In the genomic region with DNA sequence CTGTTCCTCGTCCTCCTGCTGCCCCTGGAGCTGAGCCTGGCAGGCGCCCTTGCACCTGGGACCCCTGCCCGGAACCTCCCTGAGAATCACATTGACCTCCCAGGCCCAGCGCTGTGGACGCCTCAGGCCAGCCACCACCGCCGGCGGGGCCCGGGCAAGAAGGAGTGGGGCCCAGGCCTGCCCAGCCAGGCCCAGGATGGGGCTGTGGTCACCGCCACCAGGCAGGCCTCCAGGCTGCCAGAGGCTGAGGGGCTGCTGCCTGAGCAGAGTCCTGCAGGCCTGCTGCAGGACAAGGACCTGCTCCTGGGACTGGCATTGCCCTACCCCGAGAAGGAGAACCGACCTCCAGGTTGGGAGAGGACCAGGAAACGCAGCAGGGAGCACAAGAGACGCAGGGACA, we compare ENCODE assay signal across 17 cellular contexts. TPM values are rescaled to one million over a fixed set of nuclear protein-coding genes. Genes with fewer than 3 reads are reported as not detected.
DNase-seq lines count a peak whose midpoint lies in the region; ATAC-seq, FAIRE-seq and TF ChIP-seq lines count a peak whose summit lies in the region.
"Had no signal": no experiment of that assay in that cellular context is flagged by ENCODE, and none has a peak within 500 bp of the region (broad histone marks: within the 10 kb centered on the region; RNA-seq: fewer than 3 reads in every experiment).

No MANE protein-coding gene starts in this region.

- H3K79me2 ChIP-seq in H1 (ENCODE audit: control insufficient read depth in 1 of 2, insufficient read depth in 2 of 2, low read length in 2 of 2) = peaks cover 6 to 8% of the 10 kb centered on the region in 2 experiments; a peak in 2 of 4 replicates

- H3K23me2 ChIP-seq in H1 (ENCODE audit: low read depth, low read length) = peaks cover 6% of the 10 kb centered on the region

- H3K27me3 ChIP-seq in BLaER1 = no peaks in the 10 kb centered on the region
- no peaks in the 10 kb centered on the region for H3K27me3 ChIP-seq in NT2/D1 (ENCODE audit: insufficient read depth, insufficient read length)
- no peaks in the 10 kb centered on the region; a peak in 1 of 7 replicates for H3K27me3 ChIP-seq in H1 (replicated peaks in 1 of 4; ENCODE audit: control insufficient read depth in 3 of 4, extremely low read depth in 1 of 4, insufficient read depth in 3 of 4, low read length in 3 of 4)
- H3K27me3 ChIP-seq: BE2C had no signal

- no peak overlapping the region for H3K9ac ChIP-seq in BLaER1
- H3K9ac ChIP-seq in NT2/D1 (ENCODE audit: insufficient read length, low read depth) = peak overlapping the region; percentile 26
- no peak overlapping the region for H3K9ac ChIP-seq in H1 (replicated peaks in 1 of 4; ENCODE audit: extremely low read depth in 1 of 4, low read depth in 3 of 4, low read length in 3 of 4)
- H3K9ac ChIP-seq: GM23248 had no signal

- H3K36me3 ChIP-seq in BLaER1 (peaks cover 57% of the 10 kb centered on the region), NT2/D1 (ENCODE audit: insufficient read depth, insufficient read length, low read length) (peaks cover 13% of the 10 kb centered on the region), H1 (ENCODE audit: control insufficient read depth in 2 of 4, insufficient read depth in 4 of 4, low read length in 3 of 4) (peaks cover 0 to 6% (median 0%) of the 10 kb centered on the region in 4 experiments; a peak in 2 of 8 replicates)
- H3K36me3 ChIP-seq: BE2C had no signal

- TF ChIP-seq CTCF in H1 (IDR thresholded peaks at IDR 0.05; ENCODE audit: control extremely low read depth in 1 of 3, insufficient read depth in 1 of 3, low read depth in 1 of 3, low read length in 3 of 3) = no peak

- peaks cover 9% of the 10 kb centered on the region for H3K79me1 ChIP-seq in H1 (ENCODE audit: low read depth, low read length)

- no peak for ATAC-seq in GM21515 (IDR thresholded peaks at IDR 0.05; ENCODE audit: unreplicated experiment)
- ATAC-seq in Right ventricle myocardium superior (ENCODE audit: poor library complexity) = no peak
- ATAC-seq: CD8-positive, alpha-beta T cell; HepG2 had no signal

- H4K20me1 ChIP-seq in BLaER1 (peaks cover 90% of the 10 kb centered on the region), H1 (replicated peaks in 1 of 2; ENCODE audit: control insufficient read depth in 1 of 2, insufficient read depth in 2 of 2, low read length in 2 of 2) (peaks cover 0 to 7% of the 10 kb centered on the region in 2 experiments)

- H2BK20ac ChIP-seq in H1 (ENCODE audit: low read length) = peak overlapping the region; percentile 90; the same call in 1 of the 2 replicates

- TF ChIP-seq EP300 in H1 (IDR thresholded peaks at IDR 0.05; ENCODE audit: borderline replicate concordance in 1 of 2, low read depth in 2 of 2, low read length in 2 of 2) = no peak

- no peak overlapping the region for H2AFZ ChIP-seq in H1 (ENCODE audit: low read length)
- H2AFZ ChIP-seq: GM23248 had no signal

- H2BK12ac ChIP-seq in H1 (ENCODE audit: low read depth, low read length) = peak overlapping the region; percentile 87; the same call in 1 of the 2 replicates

- H3K4me1 ChIP-seq in BLaER1 (peaks cover 78% of the 10 kb centered on the region), NT2/D1 (ENCODE audit: insufficient read depth, insufficient read length) (peaks cover 26% of the 10 kb centered on the region), H1 (replicated peaks in 1 of 4; ENCODE audit: control insufficient read depth in 3 of 4, insufficient read depth in 4 of 4, low read length in 3 of 4) (peaks cover 7 to 42% (median 27%) of the 10 kb centered on the region in 4 experiments)

- H3K27ac ChIP-seq in BLaER1 (peak overlapping the region; percentile 56), H1 (ENCODE audit: low read depth, low read length) (no peak overlapping the region)
- H3K27ac ChIP-seq: GM23248 had no signal

- peak overlapping the region; percentile 88 for H3K4ac ChIP-seq in H1 (replicated peaks; ENCODE audit: insufficient read length, low read depth, low read length)

- no peak for TF ChIP-seq RAD21 in H1 (IDR thresholded peaks at IDR 0.05 in 1 of 2, conservative IDR thresholded peaks at IDR 0.05 in 1 of 2; ENCODE audit: low read depth in 2 of 2, low read length in 2 of 2)

- CTCF ChIA-PET in H1 (lab: Charles Lee; ENCODE audit: partially characterized antibody) = interaction anchor here (1.2 to 11.1 kb wide), 8 partner anchors 10 to 63 kb away, joined by 3 to 266 read pairs (median 38); partner anchors contain the start of genes DRAXIN, FBXO6 and MAD2L2

- peak overlapping the region; percentile 81 for H4K91ac ChIP-seq in H1 (replicated peaks; ENCODE audit: insufficient read length, low read length)

- no peak overlapping the region for H3K4me3 ChIP-seq in BLaER1
- H3K4me3 ChIP-seq in NT2/D1 (ENCODE audit: insufficient read length, low read depth) = no peak overlapping the region
- H3K4me3 ChIP-seq in H1 (ENCODE audit: extremely low read depth in 1 of 4, insufficient read depth in 2 of 4, low read depth in 3 of 4, low read length in 4 of 4) = no peak overlapping the region
- H3K4me3 ChIP-seq: GM23248 had no signal

- intact Hi-C loops in Right ventricle myocardium superior (cut with DNase I) = no loop called here

- no peak for FAIRE-seq in H1 (lab: Jason Lieb, UNC)
- FAIRE-seq in GM19239 (lab: Jason Lieb, UNC) = no peak
- FAIRE-seq: H54, HepG2 had no signal

- H2BK15ac ChIP-seq in H1 (ENCODE audit: low read length) = peak overlapping the region; percentile 88; the same call in 1 of the 2 replicates

- 0 out of 2 replicates have a peak overlapping the region, but pooled peaks have one; percentile 83 for H4K8ac ChIP-seq in H1 (ENCODE audit: extremely low read depth, insufficient read depth, low read length)

- H4K5ac ChIP-seq in H1 (ENCODE audit: insufficient read length, low read depth, low read length) = no peak overlapping the region

- no peak overlapping the region for H3K23ac ChIP-seq in H1 (ENCODE audit: insufficient read length)

- H3K4me2 ChIP-seq in BLaER1 = peak overlapping the region; percentile 97
- H3K4me2 ChIP-seq in H1 (ENCODE audit: insufficient read depth in 1 of 2, low read depth in 2 of 2, low read length in 2 of 2) = no peak overlapping the region

- H2BK5ac ChIP-seq in H1 (ENCODE audit: low read depth, low read length) = peak overlapping the region; percentile 66; the same call in 1 of the 2 replicates

- TF ChIP-seq POLR2A in H1 (IDR thresholded peaks at IDR 0.05; ENCODE audit: control extremely low read depth in 1 of 2, low read depth in 2 of 2, low read length in 2 of 2) = no peak

- no peak overlapping the region for H3K14ac ChIP-seq in H1 (ENCODE audit: insufficient read length)

- DNase-seq in NT2/D1 (ENCODE audit: low read depth, low spot score) (no peak), H1 (ENCODE audit: low read depth in 1 of 2, low spot score in 2 of 2) (no peak), Right ventricle myocardium superior (no peak), GM19239 (ENCODE audit: insufficient read length, low spot score) (no peak)
- DNase-seq: 8988T; BE2C; Calu3; CD8-positive, alpha-beta T cell; DMS79 treated with DMSO at 0.1 percent for 48 hours; GF-D8; GM23248; Kasumi-1; KG1 had no signal

- peak overlapping the region; percentile 14; the same call in 1 of the 2 replicates for H3K18ac ChIP-seq in H1 (ENCODE audit: extremely low read depth, low read length)

- H3K9me3 ChIP-seq in BLaER1 (no peaks in the 10 kb centered on the region), NT2/D1 (ENCODE audit: insufficient read depth, low read length) (no peaks in the 10 kb centered on the region), H1 (ENCODE audit: insufficient read depth in 2 of 2, low read depth in 1 of 2, low read length in 1 of 2) (no peaks in the 10 kb centered on the region)
- H3K9me3 ChIP-seq: BE2C had no signal

- no peak overlapping the region for H2BK120ac ChIP-seq in H1 (replicated peaks; ENCODE audit: low read depth, low read length)

- no peak overlapping the region for H3K56ac ChIP-seq in H1 (replicated peaks; ENCODE audit: insufficient read length, low read depth, low read length)

- 96% methylated on average over 8 of the region's 14 CpGs; no CpG with 5 or more reads in 1 of the 2 experiments for WGBS in H1 (ENCODE audit: extremely low coverage in 1 of 2, insufficient coverage in 1 of 2, insufficient read length in 1 of 2, insufficient replicate concordance in 2 of 2, low coverage in 1 of 2, low lambda C conversion rate in 2 of 2, missing lambda C conversion rate in 1 of 2), 2 experiments

- POLR2A ChIA-PET in H1 (lab: Charles Lee; ENCODE audit: partially characterized antibody) = interaction anchor here (1.9 to 14.6 kb wide), 3 partner anchors 17 to 37 kb away, joined by 6 to 329 read pairs (median 10); partner anchors contain the start of genes DRAXIN and MAD2L2

- H2AK5ac ChIP-seq in H1 (ENCODE audit: low read depth, low read length) = no peak overlapping the region

RNA-seq across cellular contexts. Expression of gene DRAXIN, which starts 14.8 kb away (rescaled TPM):
- total RNA-seq in H1 (2021; fragmentation: NEBNext Ultra II Directional; extraction: Animal tissue kit (Norgen Biotek cat#: 25700)) = 17.6 and 18.9 TPM in 2 replicates
- 4.6 and 4.8 TPM in 2 replicates for polyA plus RNA-seq in H1 (2011; rRNA removed)
- 5.0 TPM for polyA plus RNA-seq in H1 (2011; cell fraction: cytosol; rRNA removed)
- polyA plus RNA-seq in H1 (2011; cell fraction: nucleus; rRNA removed) = 5.7 TPM
- 9.5 to 11.2 TPM (median 10.4 TPM) in 4 replicates for polyA plus RNA-seq in H1 (2012, experiment 1 of 2)
- 10.6 TPM for polyA plus RNA-seq in H1 (2012, experiment 2 of 2)
- polyA plus RNA-seq in H1 (2013, experiment 1 of 2) = 16.0 TPM
- 18.1 TPM for polyA plus RNA-seq in H1 (2013, experiment 2 of 2)
- polyA minus RNA-seq in H1 (2011; rRNA and poly(A)+ RNA removed) = 8.4 and 9.0 TPM in 2 replicates
- 6.7 TPM for polyA minus RNA-seq in H1 (2011; cell fraction: cytosol; rRNA and poly(A)+ RNA removed)
- polyA minus RNA-seq in H1 (2011; cell fraction: nucleus; rRNA and poly(A)+ RNA removed) = 4.6 TPM
- total RNA-seq in Right ventricle myocardium superior = 0.05 TPM
- total RNA-seq: Calu3 had no signal
- polyA plus RNA-seq: HepG2 had no signal

RNA-seq across cellular contexts. Expression of gene MAD2L2, which starts 25.3 kb away (rescaled TPM):
- 310 and 314 TPM in 2 replicates for total RNA-seq in H1 (2021; fragmentation: NEBNext Ultra II Directional; extraction: Animal tissue kit (Norgen Biotek cat#: 25700))
- 469 and 710 TPM in 2 replicates for polyA plus RNA-seq in H1 (2011; rRNA removed)
- polyA plus RNA-seq in H1 (2011; cell fraction: cytosol; rRNA removed) = 618 TPM
- 791 TPM for polyA plus RNA-seq in H1 (2011; cell fraction: nucleus; rRNA removed)
- polyA plus RNA-seq in H1 (2012, experiment 1 of 2) = 284 to 411 TPM (median 375 TPM) in 4 replicates
- polyA plus RNA-seq in H1 (2012, experiment 2 of 2) = 511 TPM
- 239 TPM for polyA plus RNA-seq in H1 (2013, experiment 1 of 2)
- 240 TPM for polyA plus RNA-seq in H1 (2013, experiment 2 of 2)
- 212 and 312 TPM in 2 replicates for polyA minus RNA-seq in H1 (2011; rRNA and poly(A)+ RNA removed)
- polyA minus RNA-seq in H1 (2011; cell fraction: cytosol; rRNA and poly(A)+ RNA removed) = 182 TPM
- 206 TPM for polyA minus RNA-seq in H1 (2011; cell fraction: nucleus; rRNA and poly(A)+ RNA removed)
- total RNA-seq in Right ventricle myocardium superior = 15.8 TPM

RNA-seq across cellular contexts. Expression of gene AGTRAP, which starts 29.6 kb away (rescaled TPM):
- 69.7 and 70.9 TPM in 2 replicates for total RNA-seq in H1 (2021; fragmentation: NEBNext Ultra II Directional; extraction: Animal tissue kit (Norgen Biotek cat#: 25700))
- polyA plus RNA-seq in H1 (2011; rRNA removed) = 192 and 261 TPM in 2 replicates
- 143 TPM for polyA plus RNA-seq in H1 (2011; cell fraction: cytosol; rRNA removed)
- 170 TPM for polyA plus RNA-seq in H1 (2011; cell fraction: nucleus; rRNA removed)
- 62.9 to 98.6 TPM (median 90.5 TPM) in 4 replicates for polyA plus RNA-seq in H1 (2012, experiment 1 of 2)
- 114 TPM for polyA plus RNA-seq in H1 (2012, experiment 2 of 2)
- polyA plus RNA-seq in H1 (2013, experiment 1 of 2) = 85.2 TPM
- 106 TPM for polyA plus RNA-seq in H1 (2013, experiment 2 of 2)
- polyA minus RNA-seq in H1 (2011; rRNA and poly(A)+ RNA removed) = 53.6 and 60.7 TPM in 2 replicates
- polyA minus RNA-seq in H1 (2011; cell fraction: cytosol; rRNA and poly(A)+ RNA removed) = 48.1 TPM
- polyA minus RNA-seq in H1 (2011; cell fraction: nucleus; rRNA and poly(A)+ RNA removed) = 36.8 TPM
- total RNA-seq in Right ventricle myocardium superior = 13.6 TPM

RNA-seq across cellular contexts. Expression of gene FBXO6, which starts 42.3 kb away (rescaled TPM):
- total RNA-seq in H1 (2021; fragmentation: NEBNext Ultra II Directional; extraction: Animal tissue kit (Norgen Biotek cat#: 25700)) = 0.29 and 0.54 TPM in 2 replicates
- polyA plus RNA-seq in H1 (2011; rRNA removed) = 0.86 and 1.2 TPM in 2 replicates
- polyA plus RNA-seq in H1 (2011; cell fraction: cytosol; rRNA removed) = 0.76 TPM
- 0.53 TPM for polyA plus RNA-seq in H1 (2011; cell fraction: nucleus; rRNA removed)
- polyA plus RNA-seq in H1 (2012, experiment 1 of 2) = 0.69 to 1.1 TPM (median 1.0 TPM) in 4 replicates
- 0.62 TPM for polyA plus RNA-seq in H1 (2012, experiment 2 of 2)
- 0.47 TPM for polyA plus RNA-seq in H1 (2013, experiment 1 of 2)
- polyA plus RNA-seq in H1 (2013, experiment 2 of 2) = 0.39 TPM
- polyA minus RNA-seq in H1 (2011; rRNA and poly(A)+ RNA removed) = 0.19 and 0.32 TPM in 2 replicates
- not detected for polyA minus RNA-seq in H1 (2011; cell fraction: cytosol; rRNA and poly(A)+ RNA removed)
- not detected for polyA minus RNA-seq in H1 (2011; cell fraction: nucleus; rRNA and poly(A)+ RNA removed)
- 11.6 TPM for total RNA-seq in Right ventricle myocardium superior

RNA-seq across cellular contexts. Expression of gene FBXO44, which starts 51.6 kb away (rescaled TPM):
- 27.2 and 29.2 TPM in 2 replicates for total RNA-seq in H1 (2021; fragmentation: NEBNext Ultra II Directional; extraction: Animal tissue kit (Norgen Biotek cat#: 25700))
- polyA plus RNA-seq in H1 (2011; rRNA removed) = 27.0 and 43.0 TPM in 2 replicates
- polyA plus RNA-seq in H1 (2011; cell fraction: cytosol; rRNA removed) = 42.8 TPM
- polyA plus RNA-seq in H1 (2011; cell fraction: nucleus; rRNA removed) = 137 TPM
- polyA plus RNA-seq in H1 (2012, experiment 1 of 2) = 21.1 to 33.1 TPM (median 30.9 TPM) in 4 replicates
- 19.3 TPM for polyA plus RNA-seq in H1 (2012, experiment 2 of 2)
- polyA plus RNA-seq in H1 (2013, experiment 1 of 2) = 23.1 TPM
- 21.5 TPM for polyA plus RNA-seq in H1 (2013, experiment 2 of 2)
- polyA minus RNA-seq in H1 (2011; rRNA and poly(A)+ RNA removed) = 12.6 and 15.0 TPM in 2 replicates
- 17.6 TPM for polyA minus RNA-seq in H1 (2011; cell fraction: cytosol; rRNA and poly(A)+ RNA removed)
- polyA minus RNA-seq in H1 (2011; cell fraction: nucleus; rRNA and poly(A)+ RNA removed) = 37.9 TPM
- total RNA-seq in Right ventricle myocardium superior = 15.6 TPM

Comparison
In these comparisons a context has a peak if more than half of its experiments do, and no peak if none do; other contexts are left out.
1. RNA of gene DRAXIN, which starts 14.8 kb away (total RNA-seq): 17.6 to 18.9 TPM in H1; 0.05 TPM in Right ventricle myocardium superior (single experiment); every median in the first group is over 10 times any median in the second.
2. RNA of gene MAD2L2, which starts 25.3 kb away (total RNA-seq): 310 to 314 TPM in H1; 15.8 TPM in Right ventricle myocardium superior (single experiment); every median in the first group is over 10 times any median in the second.